Comparison of ENCODE assay signal across 7 cellular contexts in genomic region chr15:33735637-33736247, GRCh38.
DNase-seq lines count a peak whose midpoint lies in the region; ATAC-seq and TF ChIP-seq lines count a peak whose summit lies in the region.

No MANE protein-coding gene starts in this region.

- H3K4me1 Mint-ChIP-seq in type B pancreatic cell (ENCODE audit: unreplicated experiment) = peaks cover 15% of the 10 kb centered on the region
- no peaks in the 10 kb centered on the region for H3K4me1 Mint-ChIP-seq in activated T-cell treated with anti-CD3 and anti-CD28 coated beads, Interleukin-2, amount 50 U/mL, for 4 hours (ENCODE audit: low read depth)

- H3K4me3 Mint-ChIP-seq in type B pancreatic cell = no peak overlapping the region
- no peak overlapping the region for H3K4me3 Mint-ChIP-seq in activated T-cell treated with anti-CD3 and anti-CD28 coated beads, Interleukin-2, amount 50 U/mL, for 4 hours

- H3K27me3 ChIP-seq in foreskin keratinocyte = peaks cover 12% of the 10 kb centered on the region

- no peaks in the 10 kb centered on the region for H3K9me3 Mint-ChIP-seq in type B pancreatic cell
- no peaks in the 10 kb centered on the region for H3K9me3 Mint-ChIP-seq in activated T-cell treated with anti-CD3 and anti-CD28 coated beads, Interleukin-2, amount 50 U/mL, for 4 hours

- peaks cover 9% of the 10 kb centered on the region for H3K27me3 Mint-ChIP-seq in type B pancreatic cell
- peaks cover 3% of the 10 kb centered on the region for H3K27me3 Mint-ChIP-seq in activated T-cell treated with anti-CD3 and anti-CD28 coated beads, Interleukin-2, amount 50 U/mL, for 4 hours (ENCODE audit: low read depth)

- no peak overlapping the region for H3K27ac Mint-ChIP-seq in type B pancreatic cell

- ATAC-seq in foreskin keratinocyte (peak; percentile 29), HG02938 (IDR thresholded peaks at IDR 0.05; ENCODE audit: unreplicated experiment) (no peak)
- no peak for ATAC-seq in activated T-cell treated with anti-CD3 and anti-CD28 coated beads, Interleukin-2, amount 50 U/mL, for 4 hours

- peak; percentile 29 for DNase-seq in GM03348 (ENCODE audit: low spot score)
- DNase-seq in HuH-7 (ENCODE audit: low spot score) = peak; percentile 26
- DNase-seq in SHP77 treated with DMSO at 0.1 percent for 48 hours (lab: John Stamatoyannopoulos, UW) = peak; percentile 20
- DNase-seq in foreskin keratinocyte = no peak
- no peak for DNase-seq in type B pancreatic cell (ENCODE audit: extremely low spot score, unreplicated experiment)
- DNase-seq in activated T-cell treated with anti-CD3 and anti-CD28 coated beads, Interleukin-2, amount 50 U/mL, for 4 hours = no peak

- no peaks in the 10 kb centered on the region for H3K4me1 ChIP-seq in foreskin keratinocyte

- TF ChIP-seq CTCF in foreskin keratinocyte (conservative IDR thresholded peaks at IDR 0.05) (peak; percentile 68), type B pancreatic cell (conservative IDR thresholded peaks at IDR 0.05) (peak; percentile 77)

- H3K36me3 Mint-ChIP-seq in type B pancreatic cell = no peaks in the 10 kb centered on the region
- H3K36me3 Mint-ChIP-seq in activated T-cell treated with anti-CD3 and anti-CD28 coated beads, Interleukin-2, amount 50 U/mL, for 4 hours (ENCODE audit: insufficient read depth) = no peaks in the 10 kb centered on the region

- H3K27ac ChIP-seq in foreskin keratinocyte = no peak overlapping the region

Comparison
In these comparisons a context has a peak if more than half of its experiments do, and no peak if none do; other contexts are left out.
1. DNase-seq: peak in GM03348 (single experiment), HuH-7 (single experiment) and SHP77 treated with DMSO at 0.1 percent for 48 hours (single experiment); none in foreskin keratinocyte (0 of 2), type B pancreatic cell (single experiment) and activated T-cell treated with anti-CD3 and anti-CD28 coated beads, Interleukin-2, amount 50 U/mL, for 4 hours (single experiment).